8 cellular contexts compared by ENCODE assay signal in the genomic region with DNA sequence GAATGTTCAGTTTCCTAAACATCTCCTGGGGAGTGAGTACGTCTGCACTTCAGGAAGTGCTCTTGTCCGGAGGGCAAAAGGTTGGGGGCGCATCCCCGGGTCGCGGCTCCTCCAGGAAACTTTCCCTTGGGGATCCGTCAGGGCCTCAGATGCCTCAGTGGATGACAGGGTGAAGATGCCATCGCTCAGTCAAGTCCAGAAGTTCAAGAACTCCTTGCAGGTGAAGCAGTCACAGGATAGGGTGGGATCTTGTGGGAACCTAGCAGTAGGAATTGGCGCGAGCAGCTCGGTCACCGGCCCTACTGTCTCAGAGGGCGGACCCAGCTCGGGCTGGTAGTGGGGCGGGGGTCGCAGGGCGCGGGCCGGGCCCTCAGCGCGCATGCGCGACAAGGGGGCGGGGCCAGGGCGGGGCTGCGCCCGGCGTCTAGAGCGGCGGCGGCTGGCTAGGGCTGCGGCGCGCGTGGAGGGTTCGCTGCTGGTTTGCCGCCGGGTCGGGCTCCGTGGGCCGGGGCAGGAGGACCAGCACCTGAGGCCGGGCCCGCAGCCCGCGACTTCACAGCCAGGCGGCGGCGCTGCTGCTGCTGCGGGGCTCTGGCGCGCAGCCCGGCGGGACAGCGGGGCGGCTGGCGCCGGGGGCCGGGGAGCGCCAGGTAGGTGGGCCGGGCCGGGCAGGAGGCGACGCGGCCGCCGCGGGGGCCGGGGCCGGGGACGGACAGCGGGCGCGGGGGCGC. TPM values are rescaled to one million over a fixed set of nuclear protein-coding genes. Genes with fewer than 3 reads are reported as not detected.
DNase-seq lines count a peak whose midpoint lies in the region; ATAC-seq lines count a peak whose summit lies in the region.

Gene INPP4A (plus strand): TSS at position 423 of the 731 bp plus-strand sequence. CDS start 75,191 bp downstream, outside the sequence.

- ATAC-seq in HG03439 (IDR thresholded peaks at IDR 0.05; ENCODE audit: unreplicated experiment) = peak; percentile 78
- peak; percentile 72 for ATAC-seq in activated CD8-positive, alpha-beta T cell treated with anti-CD3 and anti-CD28 coated beads, Interleukin-2, amount 10 ng/mL, durations not matched to agents 7 days and 5 days

- H3K4me1 Mint-ChIP-seq in activated CD8-positive, alpha-beta T cell treated with anti-CD3 and anti-CD28 coated beads, Interleukin-2, amount 10 ng/mL, durations not matched to agents 7 days and 5 days (ENCODE audit: low read depth) = peaks cover 33% of the 10 kb centered on the region

- H3K27ac ChIP-seq in BLaER1 treated with 17β-estradiol and CSF1 and Interleukin-3, amounts not matched to agents 10 nM and 100 nM = peak within 1 kb of the TSS; percentile 68 to 89 (median 79)

- H3K4me2 ChIP-seq in BLaER1 treated with 17β-estradiol and CSF1 and Interleukin-3, amounts not matched to agents 10 nM and 100 nM = peak within 1 kb of the TSS; percentile 84 to 98 (median 92)

- H3K9me3 ChIP-seq in BLaER1 treated with 17β-estradiol and CSF1 and Interleukin-3, amounts not matched to agents 10 nM and 100 nM (replicated peaks in 1 of 11) = peaks cover 3 to 10% (median 5%) of the 10 kb centered on the region in 11 experiments; a peak in 13 of 22 replicates

- H3K4me1 ChIP-seq in BLaER1 treated with 17β-estradiol and CSF1 and Interleukin-3, amounts not matched to agents 10 nM and 100 nM = peaks cover 17 to 41% (median 34%) of the 10 kb centered on the region in 10 experiments

- peaks cover 43% of the 10 kb centered on the region for H3K36me3 Mint-ChIP-seq in activated CD8-positive, alpha-beta T cell treated with anti-CD3 and anti-CD28 coated beads, Interleukin-2, amount 10 ng/mL, durations not matched to agents 7 days and 5 days (ENCODE audit: low read depth)

- CTCF ChIA-PET in activated CD8-positive, alpha-beta T cell treated with anti-CD3 and anti-CD28 coated beads, Interleukin-2, amount 10 ng/mL, durations not matched to agents 7 days and 5 days (lab: Charles Lee) = interaction anchor here (2.8 kb wide), 1 partner anchor 27 kb away, joined by 17 read pairs; no protein-coding TSS in a partner anchor

- peak within 1 kb of the TSS; percentile 86 to 100 (median 96) for H3K4me3 ChIP-seq in BLaER1 treated with 17β-estradiol and CSF1 and Interleukin-3, amounts not matched to agents 10 nM and 100 nM

- H3K9ac ChIP-seq in BLaER1 treated with 17β-estradiol and CSF1 and Interleukin-3, amounts not matched to agents 10 nM and 100 nM = peak within 1 kb of the TSS; percentile 80 to 95 (median 87)

- no peaks in the 10 kb centered on the region for H3K27me3 Mint-ChIP-seq in activated CD8-positive, alpha-beta T cell treated with anti-CD3 and anti-CD28 coated beads, Interleukin-2, amount 10 ng/mL, durations not matched to agents 7 days and 5 days (ENCODE audit: low read depth)

- H3K27me3 ChIP-seq in BLaER1 treated with 17β-estradiol and CSF1 and Interleukin-3, amounts not matched to agents 10 nM and 100 nM = no peaks in the 10 kb centered on the region

- H3K4me3 Mint-ChIP-seq in activated CD8-positive, alpha-beta T cell treated with anti-CD3 and anti-CD28 coated beads, Interleukin-2, amount 10 ng/mL, durations not matched to agents 7 days and 5 days = peak within 1 kb of the TSS; percentile 95

- peak within 1 kb of the TSS; percentile 92 for H3K27ac Mint-ChIP-seq in activated CD8-positive, alpha-beta T cell treated with anti-CD3 and anti-CD28 coated beads, Interleukin-2, amount 10 ng/mL, durations not matched to agents 7 days and 5 days

- H3K36me3 ChIP-seq in BLaER1 treated with 17β-estradiol and CSF1 and Interleukin-3, amounts not matched to agents 10 nM and 100 nM = no peaks in the 10 kb centered on the region

- peak; percentile 79 for DNase-seq in GM19238 (ENCODE audit: insufficient read length, low spot score)
- DNase-seq in NCI-H82 (lab: John Stamatoyannopoulos, UW) = peak; percentile 91
- DNase-seq in activated CD8-positive, alpha-beta T cell treated with anti-CD3 and anti-CD28 coated beads, Interleukin-2, amount 10 ng/mL, durations not matched to agents 7 days and 5 days = peak; percentile 78
- DNase-seq in effector CD8-positive, alpha-beta T cell (lab: John Stamatoyannopoulos, UW) = peak; percentile 67
- DNase-seq in medulla oblongata (ENCODE audit: extremely low spot score) = peak; percentile 79
- DNase-seq in stimulated activated CD8-positive, alpha-beta memory T cell treated with anti-CD3 and anti-CD28 coated beads, Interleukin-12 subunit alpha, Interleukin-12 subunit beta, amount 100 ng/mL, for 4 hours (ENCODE audit: low read depth) = peak; percentile 69

- peaks cover 8 to 46% (median 30%) of the 10 kb centered on the region in 11 experiments; a peak in 19 of 22 replicates for H4K20me1 ChIP-seq in BLaER1 treated with 17β-estradiol and CSF1 and Interleukin-3, amounts not matched to agents 10 nM and 100 nM

- peaks cover 9% of the 10 kb centered on the region for H3K9me3 Mint-ChIP-seq in activated CD8-positive, alpha-beta T cell treated with anti-CD3 and anti-CD28 coated beads, Interleukin-2, amount 10 ng/mL, durations not matched to agents 7 days and 5 days (ENCODE audit: insufficient read depth)

- POLR2A ChIA-PET in activated CD8-positive, alpha-beta T cell treated with anti-CD3 and anti-CD28 coated beads, Interleukin-2, amount 10 ng/mL, durations not matched to agents 7 days and 5 days (lab: Charles Lee) = interaction anchor here (0.6 to 3.8 kb wide), 2 partner anchors 20 kb away, joined by 3 to 45 read pairs; no protein-coding TSS in a partner anchor

RNA-seq across cellular contexts. Expression of gene INPP4A, which starts in this region (rescaled TPM):
- total RNA-seq in activated CD8-positive, alpha-beta T cell treated with anti-CD3 and anti-CD28 coated beads, Interleukin-2, amount 10 ng/mL, durations not matched to agents 7 days and 5 days = 100 to 1,000 TPM; 152 to 157 TPM

Comparison
In these comparisons a context has a peak if more than half of its experiments do, and no peak if none do; other contexts are left out.
1. Peak in every context shown above with its lines: DNase-seq, ATAC-seq, H3K4me3 ChIP-seq and H3K27ac ChIP-seq.